ENCODE assay signal across 20 cellular contexts in genomic region chr14:76336876-76337275, GRCh38. TPM values are rescaled to one million over a fixed set of nuclear protein-coding genes. Genes with fewer than 3 reads are reported as not detected.
DNase-seq lines count a peak whose midpoint lies in the region; ATAC-seq and TF ChIP-seq lines count a peak whose summit lies in the region.
"Had no signal": no experiment of that assay in that cellular context is flagged by ENCODE, and none has a peak within 500 bp of the region (broad histone marks: within the 10 kb centered on the region; RNA-seq: fewer than 3 reads in every experiment).

No MANE protein-coding gene starts in this region.

- DNase-seq in activated naive CD4-positive, alpha-beta T cell treated with anti-CD3 and anti-CD28 coated beads, Interleukin-2, amount 10 ng/mL, durations not matched to agents 7 days and 5 days, result peak; percentile 3
- no peak for DNase-seq in activated naive CD4-positive, alpha-beta T cell treated with anti-CD3 and anti-CD28 coated beads, Interleukin-2, amount 50 U/mL, for 72 hours (ENCODE audit: low spot score in 2 of 2)
- DNase-seq in chondrocyte (ENCODE audit: low spot score) (no peak), posterior vena cava (ENCODE audit: low spot score) (peak; percentile 32), prostate gland (ENCODE audit: low spot score) (no peak)
- DNase-seq: 8988T; CD4-positive, alpha-beta T cell; CD8-positive, alpha-beta memory T cell; DMS 273 treated with DMSO at 0.1 percent for 48 hours; DMS79; GDM1; GM23248; H9; HFFc6 had no signal

- ATAC-seq in activated naive CD4-positive, alpha-beta T cell treated with anti-CD3 and anti-CD28 coated beads, Interleukin-2, amount 50 U/mL, for 72 hours, result no peak
- ATAC-seq in GM21786 (IDR thresholded peaks at IDR 0.05; ENCODE audit: unreplicated experiment) (no peak), GM21515 (IDR thresholded peaks at IDR 0.05; ENCODE audit: unreplicated experiment) (no peak)
- ATAC-seq: GM12878 had no signal

- no peaks in the 10 kb centered on the region for H3K36me3 ChIP-seq in BLaER1 treated with 17β-estradiol and CSF1 and Interleukin-3, amounts not matched to agents 10 nM and 100 nM
- H3K36me3 ChIP-seq in prostate gland, result no peaks in the 10 kb centered on the region

- peaks cover 20% of the 10 kb centered on the region for H3K27me3 Mint-ChIP-seq in activated naive CD4-positive, alpha-beta T cell treated with anti-CD3 and anti-CD28 coated beads, Interleukin-2, amount 10 ng/mL, durations not matched to agents 7 days and 5 days
- H3K27me3 Mint-ChIP-seq in chondrocyte (ENCODE audit: low read depth), result peaks cover 15% of the 10 kb centered on the region

- peak overlapping the region in 10 of 11 experiments; percentile 62 to 85 (median 70); a peak in 18 of 22 replicates for H3K4me2 ChIP-seq in BLaER1 treated with 17β-estradiol and CSF1 and Interleukin-3, amounts not matched to agents 10 nM and 100 nM
- H3K4me2 ChIP-seq: A549 had no signal

- H3K9me3 ChIP-seq in BLaER1 treated with 17β-estradiol and CSF1 and Interleukin-3, amounts not matched to agents 10 nM and 100 nM (replicated peaks in 1 of 11), result no peaks in the 10 kb centered on the region
- H3K9me3 ChIP-seq in prostate gland, result no peaks in the 10 kb centered on the region
- H3K9me3 ChIP-seq: A549 had no signal

- no peaks in the 10 kb centered on the region for H3K36me3 Mint-ChIP-seq in activated naive CD4-positive, alpha-beta T cell treated with anti-CD3 and anti-CD28 coated beads, Interleukin-2, amount 10 ng/mL, durations not matched to agents 7 days and 5 days
- H3K36me3 Mint-ChIP-seq in activated naive CD4-positive, alpha-beta T cell treated with anti-CD3 and anti-CD28 coated beads, Interleukin-2, amount 50 U/mL, for 72 hours, result no peaks in the 10 kb centered on the region
- no peaks in the 10 kb centered on the region for H3K36me3 Mint-ChIP-seq in chondrocyte (ENCODE audit: low read depth)
- H3K36me3 Mint-ChIP-seq: CD14-positive monocyte; CD8-positive, alpha-beta memory T cell had no signal

- no peak overlapping the region for H3K4me3 ChIP-seq in BLaER1 treated with 17β-estradiol and CSF1 and Interleukin-3, amounts not matched to agents 10 nM and 100 nM
- no peak overlapping the region for H3K4me3 ChIP-seq in prostate gland
- H3K4me3 ChIP-seq: A549, GM12878 had no signal

- no peak overlapping the region for H3K27ac Mint-ChIP-seq in activated naive CD4-positive, alpha-beta T cell treated with anti-CD3 and anti-CD28 coated beads, Interleukin-2, amount 10 ng/mL, durations not matched to agents 7 days and 5 days
- peak overlapping the region in 1 of 2 donors; percentile 23 for H3K27ac Mint-ChIP-seq in activated naive CD4-positive, alpha-beta T cell treated with anti-CD3 and anti-CD28 coated beads, Interleukin-2, amount 50 U/mL, for 72 hours
- peak overlapping the region; percentile 34 for H3K27ac Mint-ChIP-seq in chondrocyte (ENCODE audit: unreplicated experiment)
- H3K27ac Mint-ChIP-seq: CD4-positive, alpha-beta T cell; CD8-positive, alpha-beta memory T cell; HFFc6 had no signal

- no peaks in the 10 kb centered on the region for H3K4me1 Mint-ChIP-seq in activated naive CD4-positive, alpha-beta T cell treated with anti-CD3 and anti-CD28 coated beads, Interleukin-2, amount 10 ng/mL, durations not matched to agents 7 days and 5 days
- H3K4me1 Mint-ChIP-seq in chondrocyte (ENCODE audit: low read depth), result no peaks in the 10 kb centered on the region
- H3K4me1 Mint-ChIP-seq: CD14-positive monocyte; CD8-positive, alpha-beta memory T cell had no signal

- CTCF ChIA-PET in activated naive CD4-positive, alpha-beta T cell treated with anti-CD3 and anti-CD28 coated beads, Interleukin-2, amount 10 ng/mL, durations not matched to agents 7 days and 5 days (lab: Charles Lee), result no interaction called here

- TF ChIP-seq POLR2A in prostate gland (IDR thresholded peaks at IDR 0.05), result no peak

- TF ChIP-seq CTCF in chondrocyte (IDR thresholded peaks at IDR 0.05), result no peak
- TF ChIP-seq CTCF in prostate gland (IDR thresholded peaks at IDR 0.05), result no peak

- H4K20me1 ChIP-seq in BLaER1 treated with 17β-estradiol and CSF1 and Interleukin-3, amounts not matched to agents 10 nM and 100 nM, result no peaks in the 10 kb centered on the region

- H3K4me3 Mint-ChIP-seq in activated naive CD4-positive, alpha-beta T cell treated with anti-CD3 and anti-CD28 coated beads, Interleukin-2, amount 10 ng/mL, durations not matched to agents 7 days and 5 days, result no peak overlapping the region
- H3K4me3 Mint-ChIP-seq in chondrocyte (ENCODE audit: unreplicated experiment), result no peak overlapping the region
- H3K4me3 Mint-ChIP-seq: CD14-positive monocyte; CD4-positive, alpha-beta T cell; CD8-positive, alpha-beta memory T cell; H9 had no signal

- peaks cover 0 to 3% (median 0%) of the 10 kb centered on the region in 11 experiments; a peak in 3 of 22 replicates for H3K27me3 ChIP-seq in BLaER1 treated with 17β-estradiol and CSF1 and Interleukin-3, amounts not matched to agents 10 nM and 100 nM
- H3K27me3 ChIP-seq in prostate gland (replicated peaks; ENCODE audit: insufficient read depth), result no peaks in the 10 kb centered on the region

- H3K27ac ChIP-seq in BLaER1 treated with 17β-estradiol and CSF1 and Interleukin-3, amounts not matched to agents 10 nM and 100 nM, result no peak overlapping the region
- no peak overlapping the region for H3K27ac ChIP-seq in prostate gland
- H3K27ac ChIP-seq: A549, GM23248 had no signal

- no peaks in the 10 kb centered on the region for H3K9me3 Mint-ChIP-seq in activated naive CD4-positive, alpha-beta T cell treated with anti-CD3 and anti-CD28 coated beads, Interleukin-2, amount 10 ng/mL, durations not matched to agents 7 days and 5 days
- H3K9me3 Mint-ChIP-seq in activated naive CD4-positive, alpha-beta T cell treated with anti-CD3 and anti-CD28 coated beads, Interleukin-2, amount 50 U/mL, for 72 hours, result no peaks in the 10 kb centered on the region
- H3K9me3 Mint-ChIP-seq in chondrocyte (ENCODE audit: low read depth), result no peaks in the 10 kb centered on the region
- H3K9me3 Mint-ChIP-seq: CD4-positive, alpha-beta T cell; CD8-positive, alpha-beta memory T cell; H9; HFFc6 had no signal

- H3K4me1 ChIP-seq in BLaER1 treated with 17β-estradiol and CSF1 and Interleukin-3, amounts not matched to agents 10 nM and 100 nM, result peaks cover 25 to 39% (median 34%) of the 10 kb centered on the region in 10 experiments
- H3K4me1 ChIP-seq in prostate gland (replicated peaks), result no peaks in the 10 kb centered on the region
- H3K4me1 ChIP-seq: A549 had no signal

- WGBS in prostate gland, result 96% methylated on average over 8 of the region's 8 CpGs

- intact Hi-C loops in posterior vena cava (cut with DNase I) (no loop called here), prostate gland (cut with DNase I) (no loop called here)

- no peak overlapping the region for H3K9ac ChIP-seq in BLaER1 treated with 17β-estradiol and CSF1 and Interleukin-3, amounts not matched to agents 10 nM and 100 nM
- H3K9ac ChIP-seq: GM23248 had no signal

RNA-seq across cellular contexts. Expression of gene ESRRB, which starts 39.1 kb away (rescaled TPM):
- total RNA-seq in activated naive CD4-positive, alpha-beta T cell treated with anti-CD3 and anti-CD28 coated beads, Interleukin-2, amount 50 U/mL, for 72 hours, result under 1 TPM; 0.21 to 0.39 TPM
- total RNA-seq in chondrocyte, result 0.13 to 0.24 TPM (median 0.15 TPM) in 3 replicates
- under 1 TPM; 0.60 to 0.95 TPM for total RNA-seq in posterior vena cava
- under 1 TPM in 1 of 2 donors, not detected in 1; 0.32 TPM for total RNA-seq in prostate gland
- total RNA-seq: CD8-positive, alpha-beta memory T cell; GM23248; HFFc6 had no signal

Comparison
In these comparisons a context has a peak if more than half of its experiments do, and no peak if none do; other contexts are left out.
1. DNase-seq: peak in activated naive CD4-positive, alpha-beta T cell treated with anti-CD3 and anti-CD28 coated beads, Interleukin-2, amount 10 ng/mL, durations not matched to agents 7 days and 5 days (single experiment) and posterior vena cava (single experiment); none in activated naive CD4-positive, alpha-beta T cell treated with anti-CD3 and anti-CD28 coated beads, Interleukin-2, amount 50 U/mL, for 72 hours (0 of 2), chondrocyte (single experiment) and prostate gland (single experiment).